In the genomic region with DNA sequence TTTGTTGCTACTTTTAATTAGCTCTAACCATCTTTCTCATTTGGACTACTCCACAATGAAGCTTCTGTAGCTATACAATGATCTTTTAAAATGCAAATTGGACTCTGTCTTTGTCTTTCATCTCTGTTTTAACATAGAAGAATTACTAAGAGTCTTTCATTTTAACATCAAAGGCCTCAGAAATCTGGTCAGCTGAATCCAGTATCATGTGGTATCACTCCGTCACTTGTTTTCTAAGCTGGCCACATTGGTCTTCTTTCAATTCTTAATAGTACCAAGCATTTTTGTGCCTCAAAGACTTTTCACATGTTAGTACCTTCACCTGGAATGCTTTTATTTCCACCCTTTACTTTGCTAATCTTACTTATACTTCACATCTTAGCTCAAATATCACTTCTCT, we compare ENCODE assay signal across 16 cellular contexts.
"Had no signal": no experiment of that assay in that cellular context is flagged by ENCODE, and none has a peak within 500 bp of the region (broad histone marks: within the 10 kb centered on the region; RNA-seq: fewer than 3 reads in every experiment).

No MANE protein-coding gene starts in this region.

- ATAC-seq: esophagus mucosa, psoas muscle, right lobe of liver had no signal

- H3K27ac ChIP-seq: brain microvascular endothelial cell, coronary artery, left lung, psoas muscle, right lobe of liver, thoracic aorta had no signal

- DNase-seq: activated CD4-positive, alpha-beta T cell treated with anti-CD3 and anti-CD28 coated beads, Interleukin-2, amount 10 ng/mL, durations not matched to agents 7 days and 5 days; activated naive CD4-positive, alpha-beta T cell treated with Interleukin-2 at 50 U/mL for 16 hours; anterior cingulate cortex; brain microvascular endothelial cell; hippocampal formation; kidney; left lung; psoas muscle; right lobe of liver; stimulated activated CD4-positive, alpha-beta T cell treated with anti-CD3 and anti-CD28 coated beads, Interleukin-4, amount 100 ng/mL, for 4 hours; stimulated activated CD8-positive, alpha-beta memory T cell treated with anti-CD3 and anti-CD28 coated beads, Interleukin-4, amount 100 ng/mL, for 48 hours; stimulated activated naive CD8-positive, alpha-beta T cell treated with anti-CD3 and anti-CD28 coated beads, Interleukin-15, Interleukin-2, amounts not matched to agents 100 U/mL and 50 U/mL, for 24 hours had no signal

- H3K4me2 ChIP-seq: smooth muscle cell had no signal

- H3K4me3 ChIP-seq: coronary artery, left lung, psoas muscle, right lobe of liver, smooth muscle cell, thoracic aorta had no signal

- FAIRE-seq: kidney had no signal

- H3K4me1 ChIP-seq: left lung, psoas muscle, right lobe of liver had no signal

- H3K36me3 ChIP-seq: brain microvascular endothelial cell, left lung, right lobe of liver, thoracic aorta had no signal

- H3K27me3 ChIP-seq: brain microvascular endothelial cell, left lung, right lobe of liver had no signal

- H3K9me3 ChIP-seq: left lung, psoas muscle, right lobe of liver, thoracic aorta had no signal
